ENCODE assay signal across 1 cellular context in the genomic region with DNA sequence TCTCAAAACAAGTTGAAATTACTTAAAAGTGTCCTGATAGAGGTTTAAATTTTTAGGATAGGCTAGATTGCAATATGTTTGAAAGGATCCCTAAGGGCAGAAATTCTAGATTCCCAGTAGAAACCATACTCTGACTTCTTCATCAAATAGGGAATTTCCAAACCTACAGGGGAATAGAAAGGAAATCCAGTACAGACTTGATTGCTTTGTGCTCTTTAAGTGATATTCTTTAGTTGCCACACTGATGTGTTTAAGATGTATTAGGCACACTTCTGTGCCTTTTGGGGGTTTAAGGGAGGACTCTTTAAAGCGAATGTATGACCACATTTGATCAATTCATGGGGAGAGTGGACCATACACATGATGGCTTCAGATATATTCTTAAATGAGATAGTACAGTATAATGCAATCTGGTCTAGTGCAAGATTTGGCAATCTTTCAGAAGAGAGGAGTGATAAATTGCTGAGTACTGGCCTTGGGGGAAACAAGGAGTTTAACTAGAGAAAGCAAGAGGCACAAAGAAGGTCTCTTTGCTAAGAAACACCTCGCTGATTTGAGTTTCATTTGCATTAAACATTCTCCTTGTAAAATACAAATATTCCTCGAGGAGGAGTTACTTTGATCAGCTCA.
TF ChIP-seq lines count a peak whose summit lies in the region.

No MANE protein-coding gene starts in this region.

TF ChIP-seq in GM23338, 12 proteins besides CTCF, POLR2A, EP300 and RAD21 (continued from another document):
- TF ChIP-seq, protein P1, sequence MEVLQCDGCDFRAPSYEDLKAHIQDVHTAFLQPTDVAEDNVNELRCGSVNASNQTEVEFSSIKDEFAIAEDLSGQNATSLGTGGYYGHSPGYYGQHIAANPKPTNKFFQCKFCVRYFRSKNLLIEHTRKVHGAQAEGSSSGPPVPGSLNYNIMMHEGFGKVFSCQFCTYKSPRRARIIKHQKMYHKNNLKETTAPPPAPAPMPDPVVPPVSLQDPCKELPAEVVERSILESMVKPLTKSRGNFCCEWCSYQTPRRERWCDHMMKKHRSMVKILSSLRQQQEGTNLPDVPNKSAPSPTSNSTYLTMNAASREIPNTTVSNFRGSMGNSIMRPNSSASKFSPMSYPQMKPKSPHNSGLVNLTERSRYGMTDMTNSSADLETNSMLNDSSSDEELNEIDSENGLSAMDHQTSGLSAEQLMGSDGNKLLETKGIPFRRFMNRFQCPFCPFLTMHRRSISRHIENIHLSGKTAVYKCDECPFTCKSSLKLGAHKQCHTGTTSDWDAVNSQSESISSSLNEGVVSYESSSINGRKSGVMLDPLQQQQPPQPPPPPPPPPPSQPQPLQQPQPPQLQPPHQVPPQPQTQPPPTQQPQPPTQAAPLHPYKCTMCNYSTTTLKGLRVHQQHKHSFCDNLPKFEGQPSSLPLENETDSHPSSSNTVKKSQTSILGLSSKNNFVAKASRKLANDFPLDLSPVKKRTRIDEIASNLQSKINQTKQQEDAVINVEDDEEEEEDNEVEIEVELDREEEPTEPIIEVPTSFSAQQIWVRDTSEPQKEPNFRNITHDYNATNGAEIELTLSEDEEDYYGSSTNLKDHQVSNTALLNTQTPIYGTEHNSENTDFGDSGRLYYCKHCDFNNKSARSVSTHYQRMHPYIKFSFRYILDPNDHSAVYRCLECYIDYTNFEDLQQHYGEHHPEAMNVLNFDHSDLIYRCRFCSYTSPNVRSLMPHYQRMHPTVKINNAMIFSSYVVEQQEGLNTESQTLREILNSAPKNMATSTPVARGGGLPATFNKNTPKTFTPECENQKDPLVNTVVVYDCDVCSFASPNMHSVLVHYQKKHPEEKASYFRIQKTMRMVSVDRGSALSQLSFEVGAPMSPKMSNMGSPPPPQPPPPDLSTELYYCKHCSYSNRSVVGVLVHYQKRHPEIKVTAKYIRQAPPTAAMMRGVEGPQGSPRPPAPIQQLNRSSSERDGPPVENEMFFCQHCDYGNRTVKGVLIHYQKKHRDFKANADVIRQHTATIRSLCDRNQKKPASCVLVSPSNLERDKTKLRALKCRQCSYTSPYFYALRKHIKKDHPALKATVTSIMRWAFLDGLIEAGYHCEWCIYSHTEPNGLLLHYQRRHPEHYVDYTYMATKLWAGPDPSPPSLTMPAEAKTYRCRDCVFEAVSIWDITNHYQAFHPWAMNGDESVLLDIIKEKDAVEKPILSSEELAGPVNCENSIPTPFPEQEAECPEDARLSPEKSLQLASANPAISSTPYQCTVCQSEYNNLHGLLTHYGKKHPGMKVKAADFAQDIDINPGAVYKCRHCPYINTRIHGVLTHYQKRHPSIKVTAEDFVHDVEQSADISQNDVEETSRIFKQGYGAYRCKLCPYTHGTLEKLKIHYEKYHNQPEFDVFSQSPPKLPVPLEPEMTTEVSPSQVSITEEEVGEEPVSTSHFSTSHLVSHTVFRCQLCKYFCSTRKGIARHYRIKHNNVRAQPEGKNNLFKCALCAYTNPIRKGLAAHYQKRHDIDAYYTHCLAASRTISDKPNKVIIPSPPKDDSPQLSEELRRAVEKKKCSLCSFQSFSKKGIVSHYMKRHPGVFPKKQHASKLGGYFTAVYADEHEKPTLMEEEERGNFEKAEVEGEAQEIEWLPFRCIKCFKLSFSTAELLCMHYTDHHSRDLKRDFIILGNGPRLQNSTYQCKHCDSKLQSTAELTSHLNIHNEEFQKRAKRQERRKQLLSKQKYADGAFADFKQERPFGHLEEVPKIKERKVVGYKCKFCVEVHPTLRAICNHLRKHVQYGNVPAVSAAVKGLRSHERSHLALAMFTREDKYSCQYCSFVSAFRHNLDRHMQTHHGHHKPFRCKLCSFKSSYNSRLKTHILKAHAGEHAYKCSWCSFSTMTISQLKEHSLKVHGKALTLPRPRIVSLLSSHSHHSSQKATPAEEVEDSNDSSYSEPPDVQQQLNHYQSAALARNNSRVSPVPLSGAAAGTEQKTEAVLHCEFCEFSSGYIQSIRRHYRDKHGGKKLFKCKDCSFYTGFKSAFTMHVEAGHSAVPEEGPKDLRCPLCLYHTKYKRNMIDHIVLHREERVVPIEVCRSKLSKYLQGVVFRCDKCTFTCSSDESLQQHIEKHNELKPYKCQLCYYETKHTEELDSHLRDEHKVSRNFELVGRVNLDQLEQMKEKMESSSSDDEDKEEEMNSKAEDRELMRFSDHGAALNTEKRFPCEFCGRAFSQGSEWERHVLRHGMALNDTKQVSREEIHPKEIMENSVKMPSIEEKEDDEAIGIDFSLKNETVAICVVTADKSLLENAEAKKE (CRISPR knock-in tag; IDR thresholded peaks at IDR 0.05): no peak
- TF ChIP-seq JUNB (IDR thresholded peaks at IDR 0.05; ENCODE audit: unreplicated experiment): no peak
